Comparison of ENCODE assay signal across 1 cellular context in the genomic region with DNA sequence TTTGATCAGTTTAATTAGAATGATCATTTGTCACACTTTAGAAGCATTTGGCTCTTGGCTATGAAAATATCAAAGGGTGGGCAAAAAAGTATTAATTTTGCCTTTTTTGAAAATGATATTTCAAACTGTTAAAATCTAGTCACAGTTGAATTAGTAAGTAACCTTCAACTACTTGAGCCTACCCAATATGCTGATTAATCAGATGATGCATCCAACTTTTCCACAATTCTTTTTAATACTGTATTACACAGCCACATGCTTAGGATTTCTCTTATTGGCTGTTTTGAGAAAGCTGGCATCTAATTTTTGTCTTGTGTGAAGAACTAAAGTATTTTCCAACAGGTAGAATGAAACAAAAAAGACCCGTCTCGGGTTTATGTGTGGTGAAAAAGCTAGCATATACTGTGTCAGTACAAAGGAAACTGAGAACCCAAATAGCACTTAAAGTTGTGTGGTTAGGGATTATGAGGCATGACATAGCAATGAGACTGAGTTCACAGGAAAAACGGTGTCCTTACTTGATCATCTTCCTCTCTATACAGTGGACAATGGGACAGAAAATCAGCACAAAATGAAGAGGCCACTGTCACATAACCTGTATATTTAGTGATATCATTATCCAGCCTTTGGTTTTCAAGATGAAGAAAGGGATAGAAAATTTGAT.
A peak's percentile ranks its signal among the peaks of the same experiment; 100 is the strongest.
TF ChIP-seq lines count a peak whose summit lies in the region.

No MANE protein-coding gene starts in this region.

TF ChIP-seq in IMR-90, 13 proteins besides CTCF, POLR2A, EP300 and RAD21:
- TF ChIP-seq MXI1 (IDR thresholded peaks at IDR 0.05; ENCODE audit: borderline replicate concordance, low read depth, low read length) (no peak), FOS (IDR thresholded peaks at IDR 0.05; ENCODE audit: low read depth, low read length) (peak; percentile 46; the same call in 1 of the 2 replicates), MAFK (IDR thresholded peaks at IDR 0.05; ENCODE audit: low read depth, low read length) (peak; percentile 32; the same call in 1 of the 2 replicates)
- TF ChIP-seq, protein P1, sequence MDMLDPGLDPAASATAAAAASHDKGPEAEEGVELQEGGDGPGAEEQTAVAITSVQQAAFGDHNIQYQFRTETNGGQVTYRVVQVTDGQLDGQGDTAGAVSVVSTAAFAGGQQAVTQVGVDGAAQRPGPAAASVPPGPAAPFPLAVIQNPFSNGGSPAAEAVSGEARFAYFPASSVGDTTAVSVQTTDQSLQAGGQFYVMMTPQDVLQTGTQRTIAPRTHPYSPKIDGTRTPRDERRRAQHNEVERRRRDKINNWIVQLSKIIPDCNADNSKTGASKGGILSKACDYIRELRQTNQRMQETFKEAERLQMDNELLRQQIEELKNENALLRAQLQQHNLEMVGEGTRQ (IDR thresholded peaks at IDR 0.05; ENCODE audit: low read depth, low read length): no peak
